27 cellular contexts compared by ENCODE assay signal in the genomic region with DNA sequence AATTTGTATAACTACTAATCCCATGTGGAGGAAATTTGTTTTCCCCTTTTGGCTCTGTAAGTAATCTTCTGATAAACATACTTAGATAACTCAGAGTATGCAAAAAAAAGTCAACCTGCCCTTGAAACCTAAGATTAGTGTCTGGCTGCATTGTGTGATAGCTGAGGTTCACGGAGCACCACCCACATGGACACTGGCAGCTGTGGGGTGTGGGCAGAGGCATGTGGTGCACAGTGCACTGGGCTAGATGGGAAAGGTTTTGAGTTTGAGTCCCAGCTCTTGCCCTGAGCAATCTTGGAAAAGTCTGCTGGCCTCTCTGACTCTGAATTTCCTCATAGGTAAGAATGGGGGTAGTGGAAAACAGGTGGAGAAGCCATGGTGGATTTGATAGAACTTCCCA.
"Had no signal": no experiment of that assay in that cellular context is flagged by ENCODE, and none has a peak within 500 bp of the region (broad histone marks: within the 10 kb centered on the region; RNA-seq: fewer than 3 reads in every experiment).

No MANE protein-coding gene starts in this region.

- H3K9me3 ChIP-seq: esophagus muscularis mucosa, gastroesophageal sphincter, heart right ventricle, mucosa of descending colon, neutrophil, pancreas, thoracic aorta, tibial nerve, upper lobe of left lung, uterus had no signal

- H3K27me3 ChIP-seq: esophagus muscularis mucosa, foreskin keratinocyte, gastroesophageal sphincter, heart right ventricle, neutrophil, pancreas, tibial nerve, upper lobe of left lung, uterus had no signal

- ATAC-seq: foreskin keratinocyte; gastroesophageal sphincter; left colon; mucosa of descending colon; natural killer cell treated with Interleukin-12 subunit alpha and Interleukin-12 subunit beta and Interleukin-15 and Interleukin-18, amount 100 ng/mL, for 72 hours; sciatic nerve; stimulated activated effector memory CD8-positive, alpha-beta T cell treated with anti-CD3 and anti-CD28 coated beads, Interleukin-12 subunit alpha, Interleukin-12 subunit beta, amount 100 ng/mL, for 72 hours; stimulated activated naive CD8-positive, alpha-beta T cell treated with anti-CD3 and anti-CD28 coated beads, Interleukin-15, Interleukin-2, amounts not matched to agents 100 U/mL and 50 U/mL, for 24 hours had no signal

- DNase-seq: dermis blood vessel endothelial cell; effector memory CD4-positive, alpha-beta T cell; foreskin keratinocyte; heart right ventricle; hippocampal formation; left colon; mucosa of descending colon; naive B cell; pancreas; retina; stimulated activated CD4-positive, alpha-beta T cell treated with anti-CD3 and anti-CD28 coated beads, Interleukin-2, amount 100 ng/mL, for 24 hours; stimulated activated CD4-positive, alpha-beta T cell treated with anti-CD3 and anti-CD28 coated beads, Interleukin-4, amount 100 ng/mL, for 24 hours; stimulated activated naive CD8-positive, alpha-beta T cell treated with anti-CD3 and anti-CD28 coated beads, Interleukin-15, Interleukin-2, amounts not matched to agents 100 U/mL and 50 U/mL, for 24 hours; upper lobe of left lung; uterus had no signal

- H3K36me3 ChIP-seq: esophagus muscularis mucosa, gastroesophageal sphincter, heart right ventricle, neutrophil, pancreas, thoracic aorta, tibial nerve, upper lobe of left lung, uterus had no signal

- H3K27ac ChIP-seq: coronary artery, esophagus muscularis mucosa, foreskin keratinocyte, gastroesophageal sphincter, neutrophil, pancreas, thoracic aorta, tibial nerve, upper lobe of left lung, uterus had no signal

- H3K4me3 ChIP-seq: coronary artery, esophagus muscularis mucosa, gastroesophageal sphincter, heart right ventricle, lung, mucosa of descending colon, pancreas, thoracic aorta, tibial nerve, upper lobe of left lung, uterus had no signal

- FAIRE-seq: endothelial cell of umbilical vein, islet of Langerhans, pancreas had no signal

- H3K4me1 ChIP-seq: foreskin keratinocyte, gastroesophageal sphincter, tibial nerve, upper lobe of left lung, uterus had no signal
